ENCODE assay signal across 12 cellular contexts in genomic region chr3:8937064-8938020, GRCh38. TPM values are rescaled to one million over a fixed set of nuclear protein-coding genes. Genes with fewer than 3 reads are reported as not detected.
DNase-seq lines count a peak whose midpoint lies in the region; ATAC-seq and TF ChIP-seq lines count a peak whose summit lies in the region.
"Had no signal": no experiment of that assay in that cellular context is flagged by ENCODE, and none has a peak within 500 bp of the region (broad histone marks: within the 10 kb centered on the region; RNA-seq: fewer than 3 reads in every experiment).

No MANE protein-coding gene starts in this region.

- peaks cover 12 to 13% of the 10 kb centered on the region in 2 donors for H3K4me1 ChIP-seq in adrenal gland (replicated peaks in 1 of 2)
- H3K4me1 ChIP-seq in cardiac muscle cell (ENCODE audit: low read depth): peaks cover 7% of the 10 kb centered on the region

- TF ChIP-seq POLR2A in adrenal gland (IDR thresholded peaks at IDR 0.05): no peak

- H3K27me3 ChIP-seq in adrenal gland (no peaks in the 10 kb centered on the region), cardiac muscle cell (no peaks in the 10 kb centered on the region)
- H3K27me3 ChIP-seq: neutrophil had no signal

- intact Hi-C loops in adrenal gland (cut with DNase I) (no loop called here), sciatic nerve (cut with DNase I) (no loop called here)

- H3K36me3 ChIP-seq in adrenal gland (replicated peaks in 1 of 2) (no peaks in the 10 kb centered on the region), cardiac muscle cell (peaks cover 4% of the 10 kb centered on the region)

- no peaks in the 10 kb centered on the region for H3K9me3 ChIP-seq in adrenal gland (replicated peaks in 1 of 3)
- no peaks in the 10 kb centered on the region for H3K9me3 ChIP-seq in cardiac muscle cell (ENCODE audit: low read depth)
- H3K9me3 ChIP-seq: neutrophil had no signal

- no peak overlapping the region for H3K4me3 ChIP-seq in adrenal gland
- no peak overlapping the region for H3K4me3 ChIP-seq in cardiac muscle cell

- 54 to 64% (median 60%) methylated on average over 6 of the region's 6 CpGs for WGBS in adrenal gland, 4 donors

- DNase-seq in DMS53 (lab: John Stamatoyannopoulos, UW) (peak; percentile 5), DMS53 treated with DMSO at 0.1 percent for 48 hours (lab: John Stamatoyannopoulos, UW; ENCODE audit: unreplicated experiment) (no peak), adrenal gland (no peak), cardiac muscle cell (ENCODE audit: low read depth in 1 of 2, low spot score in 1 of 2) (peak in 1 of 2 donors; percentile 85), stromal cell of bone marrow (ENCODE audit: low read depth) (peak; percentile 15), sciatic nerve (ENCODE audit: low spot score) (no peak), SK-N-DZ (ENCODE audit: low spot score) (no peak)
- DNase-seq: 8988T, NCI-H187, SHP77 had no signal

- H3K27ac ChIP-seq in adrenal gland (peak overlapping the region in 4 of 5 donors; percentile 44 to 81 (median 76)), cardiac muscle cell (peak overlapping the region; percentile 6)
- H3K27ac ChIP-seq: neutrophil had no signal

- TF ChIP-seq CTCF in adrenal gland (IDR thresholded peaks at IDR 0.05): no peak
- TF ChIP-seq CTCF in cardiac muscle cell (IDR thresholded peaks at IDR 0.05; ENCODE audit: low read depth, low read length): no peak

- ATAC-seq in HG03097 (IDR thresholded peaks at IDR 0.05; ENCODE audit: low FRiP score, unreplicated experiment): no peak
- no peak for ATAC-seq in sciatic nerve

RNA-seq across cellular contexts. Expression of gene RAD18, which starts 25.9 kb away (rescaled TPM):
- total RNA-seq in adrenal gland (10 to 100 TPM in 3 of 8 donors, 1 to 10 TPM in 5; 3.4 to 11.4 (median 9.3) TPM), cardiac muscle cell (4.8 and 5.9 TPM in 2 replicates), sciatic nerve (11.4 TPM)
- polyA plus RNA-seq in adrenal gland (1 to 10 TPM; 2.0 to 5.9 (median 3.5) TPM), cardiac muscle cell (7.8 and 12.4 TPM in 2 replicates)
- 23.2 and 24.5 TPM in 2 replicates for polyA plus RNA-seq in SK-N-DZ (2014; cell fraction: cytosol; rRNA removed)
- polyA plus RNA-seq in SK-N-DZ (2014; cell fraction: nucleus; rRNA removed): 39.4 and 43.3 TPM in 2 replicates

Comparison
In these comparisons a context has a peak if more than half of its experiments do, and no peak if none do; other contexts are left out.
1. DNase-seq: peak in DMS53 (single experiment) and stromal cell of bone marrow (single experiment); none in DMS53 treated with DMSO at 0.1 percent for 48 hours (single experiment), adrenal gland (0 of 7), sciatic nerve (single experiment) and SK-N-DZ (single experiment).